ENCODE assay signal across 11 cellular contexts in the genomic region with DNA sequence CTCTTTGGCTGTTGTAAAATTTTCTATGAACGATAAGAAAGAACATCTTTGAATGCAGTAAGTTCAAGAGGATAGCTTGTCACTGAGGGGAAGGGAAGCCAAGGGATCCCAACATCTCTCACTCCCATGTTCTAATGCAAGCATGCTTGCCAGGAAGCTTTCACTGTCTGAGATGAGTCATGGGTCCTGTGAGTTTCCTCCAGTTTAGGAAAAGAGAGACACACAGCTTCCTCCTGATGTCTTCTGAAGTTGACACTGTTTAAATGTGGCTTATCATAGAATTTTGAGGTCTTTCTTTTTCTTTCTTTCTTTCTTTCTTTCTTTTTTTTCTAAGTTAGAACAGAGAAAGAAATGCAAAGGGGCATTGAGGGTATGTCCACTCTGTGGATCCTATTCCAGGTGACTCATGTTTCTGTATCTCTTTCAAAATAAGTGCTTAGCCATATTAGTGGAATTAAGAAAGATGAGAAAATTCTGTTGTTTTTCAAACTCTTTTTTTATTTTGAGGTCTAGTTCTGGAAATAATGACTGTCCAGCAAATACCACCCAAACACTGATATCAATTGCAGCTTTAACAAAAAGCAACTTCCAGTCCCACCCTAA.
DNase-seq lines count a peak whose midpoint lies in the region; ATAC-seq and TF ChIP-seq lines count a peak whose summit lies in the region.
"Had no signal": no experiment of that assay in that cellular context is flagged by ENCODE, and none has a peak within 500 bp of the region (broad histone marks: within the 10 kb centered on the region; RNA-seq: fewer than 3 reads in every experiment).

No MANE protein-coding gene starts in this region.

- H3K27ac ChIP-seq in RWPE1 (no peak overlapping the region), fibroblast of lung (ENCODE audit: insufficient read depth, low read length) (peak overlapping the region; percentile 30), ovary (no peak overlapping the region)

- no peak overlapping the region for H3K9ac ChIP-seq in fibroblast of lung (ENCODE audit: insufficient read depth, low read length)

- no peaks in the 10 kb centered on the region for H3K9me3 ChIP-seq in fibroblast of lung (ENCODE audit: control insufficient read depth, insufficient read depth, low read depth, low read length)
- H3K9me3 ChIP-seq in ovary = no peaks in the 10 kb centered on the region

- H3K4me2 ChIP-seq in fibroblast of lung (ENCODE audit: extremely low read depth, insufficient read depth, low read length) = peak overlapping the region; percentile 78

- H3K36me3 ChIP-seq in fibroblast of lung (ENCODE audit: control insufficient read depth, insufficient read depth, low read length) = no peaks in the 10 kb centered on the region
- no peaks in the 10 kb centered on the region for H3K36me3 ChIP-seq in ovary

- CTCF ChIA-PET in RWPE1 (lab: Yijun Ruan, JAX) = interaction anchor here (0.6 to 1.0 kb wide), 3 partner anchors 400 to 1081 kb away, joined by 3 to 7 read pairs (median 4); no protein-coding TSS in a partner anchor

- WGBS in ovary, 3 donors = 2 to 10% (median 3%) methylated on average over 1 of the region's 1 CpG

- H3K4me1 ChIP-seq in fibroblast of lung (ENCODE audit: control insufficient read depth, extremely low read depth, insufficient read depth, low read length) (peaks cover 4% of the 10 kb centered on the region), ovary (ENCODE audit: insufficient read depth) (peaks cover 1% of the 10 kb centered on the region)

- no peak for TF ChIP-seq POLR2A in ovary (IDR thresholded peaks at IDR 0.05)

- no peaks in the 10 kb centered on the region for H4K20me1 ChIP-seq in fibroblast of lung (ENCODE audit: control insufficient read depth, extremely low read depth, insufficient read depth, low read length)

- TF ChIP-seq EP300 in ovary (IDR thresholded peaks at IDR 0.05) = no peak

- H3K27me3 ChIP-seq in fibroblast of lung (ENCODE audit: control insufficient read depth, insufficient read depth, low read length) = no peaks in the 10 kb centered on the region
- H3K27me3 ChIP-seq in ovary = no peaks in the 10 kb centered on the region

- TF ChIP-seq CTCF in RWPE1 (conservative IDR thresholded peaks at IDR 0.05; ENCODE audit: low read depth) = no peak
- TF ChIP-seq CTCF in fibroblast of lung (conservative IDR thresholded peaks at IDR 0.05 in 1 of 2, IDR thresholded peaks at IDR 0.05 in 1 of 2; ENCODE audit: low read depth in 1 of 2, low read length in 2 of 2) = no peak
- no peak for TF ChIP-seq CTCF in ovary (IDR thresholded peaks at IDR 0.05)

- intact Hi-C loops in ovary (cut with DNase I) = no loop called here

- H3K79me2 ChIP-seq in fibroblast of lung (ENCODE audit: control insufficient read depth, insufficient read depth, low read length) = no peaks in the 10 kb centered on the region

- DNase-seq in Daoy (ENCODE audit: low read depth) (peak; percentile 74), RWPE1 (ENCODE audit: low spot score) (peak; percentile 68), fibroblast of lung (ENCODE audit: low read depth in 2 of 2) (peak; percentile 89 to 94), ovary (peak in 3 of 5 donors; percentile 10 to 51 (median 15)), SK-N-DZ (ENCODE audit: low spot score) (no peak)
- no peak for DNase-seq in central memory CD4-positive, alpha-beta T cell
- DNase-seq in activated CD8-positive, alpha-beta memory T cell treated with anti-CD3 and anti-CD28 coated beads for 24 hours = no peak
- DNase-seq: activated effector memory CD4-positive, alpha-beta T cell treated with Interleukin-2 at 50 U/mL for 16 hours; H7; stimulated activated CD4-positive, alpha-beta T cell treated with anti-CD3 and anti-CD28 coated beads, Interleukin-4, amount 100 ng/mL, for 24 hours had no signal

- POLR2A ChIA-PET in RWPE1 (lab: Yijun Ruan, JAX; ENCODE audit: low non-redundant PET) = no interaction called here

- no peak overlapping the region for H2AFZ ChIP-seq in fibroblast of lung (ENCODE audit: low read length)

- ATAC-seq in GM19452 (IDR thresholded peaks at IDR 0.05; ENCODE audit: unreplicated experiment) = no peak

- H3K4me3 ChIP-seq in fibroblast of lung (replicated peaks in 1 of 4; ENCODE audit: control extremely low read depth in 1 of 4, insufficient read depth in 1 of 4, low read depth in 3 of 4, low read length in 4 of 4) (peak overlapping the region in 2 of 4 experiments; percentile 6 to 12), ovary (no peak overlapping the region)

Comparison
In these comparisons a context has a peak if more than half of its experiments do, and no peak if none do; other contexts are left out.
1. DNase-seq: peak in Daoy (single experiment), RWPE1 (single experiment), fibroblast of lung (2 of 2) and ovary (3 of 5); none in central memory CD4-positive, alpha-beta T cell (single experiment), SK-N-DZ (single experiment) and activated CD8-positive, alpha-beta memory T cell treated with anti-CD3 and anti-CD28 coated beads for 24 hours (single experiment).